ENCODE assay signal across 8 cellular contexts in genomic region chr10:69078311-69078710, GRCh38. TPM values are rescaled to one million over a fixed set of nuclear protein-coding genes. Genes with fewer than 3 reads are reported as not detected.
"Had no signal": no experiment of that assay in that cellular context is flagged by ENCODE, and none has a peak within 500 bp of the region (broad histone marks: within the 10 kb centered on the region; RNA-seq: fewer than 3 reads in every experiment).

No MANE protein-coding gene starts in this region.

- H3K4me3 ChIP-seq: GM23248, HAP-1 had no signal

- ATAC-seq: HCT116 had no signal

- H3K27ac ChIP-seq: GM23248 had no signal

- DNase-seq: GM23248, GOT3, H7, HFFc6, IMR-90 had no signal

- H3K9ac ChIP-seq: GM23248 had no signal

- H3K9me3 ChIP-seq: HAP-1 had no signal

- H3K36me3 ChIP-seq: HAP-1 had no signal

- H3K4me3 Mint-ChIP-seq: HFFc6 had no signal

- H3K4me1 ChIP-seq: HAP-1 had no signal

- H2AFZ ChIP-seq: GM23248 had no signal

- H3K27ac Mint-ChIP-seq: HFFc6 had no signal

- H3K9me3 Mint-ChIP-seq: HFFc6 had no signal

RNA-seq across cellular contexts. Expression of gene SRGN, which starts 9.6 kb away (rescaled TPM):
- total RNA-seq: H7, HT-29 had no signal
